In the genomic region with DNA sequence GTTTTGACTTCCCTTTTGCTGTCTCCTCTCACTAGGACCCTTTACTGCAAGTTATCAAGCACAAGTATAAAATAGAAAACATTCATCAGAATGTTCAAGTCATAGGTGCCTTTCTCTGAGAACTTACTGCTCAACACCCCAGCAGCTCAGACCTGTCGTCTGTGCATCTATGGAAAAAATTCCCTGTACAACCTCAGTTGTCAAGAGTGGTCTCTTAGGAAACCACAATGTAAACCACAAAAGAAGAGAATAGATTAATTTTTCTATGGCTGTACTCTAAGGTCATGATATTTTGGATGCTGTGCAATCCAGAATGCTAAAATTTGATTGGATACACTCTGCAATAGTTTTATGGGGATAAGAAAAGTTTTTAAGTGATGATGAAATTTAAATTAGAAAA, we compare ENCODE assay signal across 11 cellular contexts.
DNase-seq lines count a peak whose midpoint lies in the region; ATAC-seq and TF ChIP-seq lines count a peak whose summit lies in the region.
"Had no signal": no experiment of that assay in that cellular context is flagged by ENCODE, and none has a peak within 500 bp of the region (broad histone marks: within the 10 kb centered on the region; RNA-seq: fewer than 3 reads in every experiment).

No MANE protein-coding gene starts in this region.

- no peaks in the 10 kb centered on the region for H3K27me3 Mint-ChIP-seq in activated CD4-positive, alpha-beta T cell treated with anti-CD3 and anti-CD28 coated beads, Interleukin-2, amount 10 ng/mL, durations not matched to agents 7 days and 5 days
- H3K27me3 Mint-ChIP-seq in activated B cell treated with CpG ODN at 0.5 μM for 24 hours: peaks cover 4% of the 10 kb centered on the region
- peaks cover 27% of the 10 kb centered on the region for H3K27me3 Mint-ChIP-seq in glutamatergic neuron (ENCODE audit: unreplicated experiment)
- H3K27me3 Mint-ChIP-seq: activated CD4-positive, alpha-beta T cell treated with anti-CD3 and anti-CD28 coated beads for 36 hours had no signal

- CTCF ChIA-PET in activated CD4-positive, alpha-beta T cell treated with anti-CD3 and anti-CD28 coated beads, Interleukin-2, amount 10 ng/mL, durations not matched to agents 7 days and 5 days (lab: Charles Lee): interaction anchor here (1.1 kb wide), 1 partner anchor 20 kb away, joined by 4 read pairs; no protein-coding TSS in a partner anchor
- CTCF ChIA-PET in activated B cell treated with CpG ODN at 0.5 μM for 24 hours (lab: Charles Lee): no interaction called here

- H3K4me3 ChIP-seq in spleen: no peak overlapping the region

- no peaks in the 10 kb centered on the region for H3K27me3 ChIP-seq in spleen (replicated peaks in 1 of 7)

- H3K9me3 ChIP-seq in spleen: no peaks in the 10 kb centered on the region

- 27 to 47% (median 32%) methylated on average over 1 of the region's 1 CpG for WGBS in spleen, 5 donors

- no peak for TF ChIP-seq POLR2A in spleen (IDR thresholded peaks at IDR 0.05)

- H3K4me1 Mint-ChIP-seq in activated CD4-positive, alpha-beta T cell treated with anti-CD3 and anti-CD28 coated beads, Interleukin-2, amount 10 ng/mL, durations not matched to agents 7 days and 5 days: peaks cover 77% of the 10 kb centered on the region
- H3K4me1 Mint-ChIP-seq in activated B cell treated with CpG ODN at 0.5 μM for 24 hours (peaks cover 62% of the 10 kb centered on the region), glutamatergic neuron (ENCODE audit: low read depth, unreplicated experiment) (peaks cover 46% of the 10 kb centered on the region)

- no peaks in the 10 kb centered on the region for H3K36me3 ChIP-seq in spleen

- no peak for ATAC-seq in activated B cell treated with CpG ODN at 0.5 μM for 24 hours (ENCODE audit: low read depth)
- ATAC-seq: activated CD4-positive, alpha-beta T cell treated with anti-CD3 and anti-CD28 coated beads for 36 hours; stimulated activated memory B cell treated with anti-CD40 and anti-IgM and Interleukin-4, amounts not matched to agents 10 μg/mL and 1 μg/mL and 100 μg/mL, for 72 hours had no signal

- H3K4me1 ChIP-seq in spleen: peaks cover 35 to 71% (median 64%) of the 10 kb centered on the region in 6 donors

- no peaks in the 10 kb centered on the region for H3K9me3 Mint-ChIP-seq in activated CD4-positive, alpha-beta T cell treated with anti-CD3 and anti-CD28 coated beads, Interleukin-2, amount 10 ng/mL, durations not matched to agents 7 days and 5 days
- no peaks in the 10 kb centered on the region for H3K9me3 Mint-ChIP-seq in activated B cell treated with CpG ODN at 0.5 μM for 24 hours
- H3K9me3 Mint-ChIP-seq in glutamatergic neuron (ENCODE audit: unreplicated experiment): peaks cover 30% of the 10 kb centered on the region
- H3K9me3 Mint-ChIP-seq: stimulated activated memory B cell treated with anti-CD40 and anti-IgM and Interleukin-4, amounts not matched to agents 10 μg/mL and 1 μg/mL and 100 μg/mL, for 72 hours had no signal

- peak overlapping the region; percentile 91 for H3K27ac Mint-ChIP-seq in activated CD4-positive, alpha-beta T cell treated with anti-CD3 and anti-CD28 coated beads, Interleukin-2, amount 10 ng/mL, durations not matched to agents 7 days and 5 days
- H3K27ac Mint-ChIP-seq in activated B cell treated with CpG ODN at 0.5 μM for 24 hours (no peak overlapping the region), glutamatergic neuron (ENCODE audit: unreplicated experiment) (peak overlapping the region; percentile 92)

- TF ChIP-seq CTCF in activated B cell treated with CpG ODN at 0.5 μM for 24 hours (IDR thresholded peaks at IDR 0.05) (no peak), glutamatergic neuron (IDR thresholded peaks at IDR 0.05; ENCODE audit: partially characterized antibody, unreplicated experiment) (no peak), spleen (IDR thresholded peaks at IDR 0.05 in 8 of 11, conservative IDR thresholded peaks at IDR 0.05 in 3 of 11) (no peak)

- POLR2A ChIA-PET in activated CD4-positive, alpha-beta T cell treated with anti-CD3 and anti-CD28 coated beads, Interleukin-2, amount 10 ng/mL, durations not matched to agents 7 days and 5 days (lab: Charles Lee): no interaction called here
- POLR2A ChIA-PET in activated B cell treated with CpG ODN at 0.5 μM for 24 hours (lab: Charles Lee): no interaction called here

- intact Hi-C loops in activated B cell treated with CpG ODN at 0.5 μM for 24 hours (cut with micrococcal nuclease): loop anchor here (5.0 to 10.0 kb wide), 3 partner anchors 83 to 1905 kb away; partner anchors contain the start of genes IFIH1, LY75 and RBMS1
- intact Hi-C loops in spleen (cut with DNase I; ENCODE audit: low total_unique reads): no loop called here

- no peak overlapping the region for H3K4me3 Mint-ChIP-seq in activated CD4-positive, alpha-beta T cell treated with anti-CD3 and anti-CD28 coated beads, Interleukin-2, amount 10 ng/mL, durations not matched to agents 7 days and 5 days
- H3K4me3 Mint-ChIP-seq in activated B cell treated with CpG ODN at 0.5 μM for 24 hours (peak overlapping the region; percentile 44), glutamatergic neuron (ENCODE audit: unreplicated experiment) (peak overlapping the region; percentile 94)

- peak overlapping the region in 6 of 8 donors; percentile 99 to 100 (median 100) for H3K27ac ChIP-seq in spleen

- DNase-seq in activated CD4-positive, alpha-beta T cell treated with anti-CD3 and anti-CD28 coated beads, Interleukin-2, amount 10 ng/mL, durations not matched to agents 7 days and 5 days: no peak
- no peak for DNase-seq in activated CD4-positive, alpha-beta T cell treated with anti-CD3 and anti-CD28 coated beads, Interleukin-2, amount 50 U/mL, for 1 hour
- DNase-seq in activated B cell treated with CpG ODN at 0.5 μM for 24 hours (no peak), glutamatergic neuron (no peak), spleen (no peak), NCI-H524 (lab: John Stamatoyannopoulos, UW) (no peak), DMS53 (lab: John Stamatoyannopoulos, UW) (no peak)
- no peak for DNase-seq in effector CD8-positive, alpha-beta T cell (lab: John Stamatoyannopoulos, UW)
- DNase-seq: activated CD4-positive, alpha-beta T cell treated with anti-CD3 and anti-CD28 coated beads for 36 hours; NCI-H526 had no signal

- peaks cover 35% of the 10 kb centered on the region for H3K36me3 Mint-ChIP-seq in activated CD4-positive, alpha-beta T cell treated with anti-CD3 and anti-CD28 coated beads, Interleukin-2, amount 10 ng/mL, durations not matched to agents 7 days and 5 days (ENCODE audit: low read depth)
- peaks cover 8% of the 10 kb centered on the region for H3K36me3 Mint-ChIP-seq in activated B cell treated with CpG ODN at 0.5 μM for 24 hours (ENCODE audit: low read depth)
- H3K36me3 Mint-ChIP-seq in glutamatergic neuron (ENCODE audit: unreplicated experiment): no peaks in the 10 kb centered on the region
- H3K36me3 Mint-ChIP-seq: stimulated activated memory B cell treated with anti-CD40 and anti-IgM and Interleukin-4, amounts not matched to agents 10 μg/mL and 1 μg/mL and 100 μg/mL, for 72 hours had no signal
